ENCODE assay signal across 8 cellular contexts in genomic region chr12:109880049-109880931, GRCh38. TPM values are rescaled to one million over a fixed set of nuclear protein-coding genes. Genes with fewer than 3 reads are reported as not detected.
DNase-seq lines count a peak whose midpoint lies in the region; ATAC-seq, FAIRE-seq and TF ChIP-seq lines count a peak whose summit lies in the region.

Gene GLTP, minus strand, starts transcription at chr12:109880541. Its CDS starts 167 bp downstream, at chr12:109880374.

- intact Hi-C loops in activated B cell treated with CpG ODN at 0.5 μM for 24 hours (cut with micrococcal nuclease), result loop anchor here (1.0 to 5.0 kb wide), 11 partner anchors 20 to 1717 kb away; partner anchors contain the start of genes ANKRD13A, ATXN2, FAM222A and GIT2

- POLR2A ChIA-PET in A549 (lab: Yijun Ruan, JAX), result no interaction called here
- POLR2A ChIA-PET in activated B cell treated with CpG ODN at 0.5 μM for 24 hours (lab: Charles Lee), result interaction anchor here (1.5 kb wide), 1 partner anchor 20 kb away, joined by 3 read pairs; no protein-coding TSS in a partner anchor

- H3K4me3 Mint-ChIP-seq in activated B cell treated with CpG ODN at 0.5 μM for 24 hours, result peak within 1 kb of the TSS; percentile 90

- peaks cover 4% of the 10 kb centered on the region for H3K36me3 Mint-ChIP-seq in activated B cell treated with CpG ODN at 0.5 μM for 24 hours (ENCODE audit: low read depth)

- peak; percentile 30; the same call in 1 of the 2 replicates for TF ChIP-seq POLR2A in A549 (IDR thresholded peaks at IDR 0.05; ENCODE audit: low read length)

- H3K4me1 Mint-ChIP-seq in activated B cell treated with CpG ODN at 0.5 μM for 24 hours, result peaks cover 54% of the 10 kb centered on the region

- ATAC-seq in A549 (peak; percentile 94), GM18520 (IDR thresholded peaks at IDR 0.05; ENCODE audit: unreplicated experiment) (peak; percentile 97), HG03066 (IDR thresholded peaks at IDR 0.05; ENCODE audit: low read depth, unreplicated experiment) (peak; percentile 88), activated B cell treated with CpG ODN at 0.5 μM for 24 hours (ENCODE audit: low read depth) (peak; percentile 98)

- H3K27ac Mint-ChIP-seq in activated B cell treated with CpG ODN at 0.5 μM for 24 hours, result peak within 1 kb of the TSS; percentile 83

- peak within 1 kb of the TSS; percentile 99 for H3K4me2 ChIP-seq in A549

- TF ChIP-seq CTCF in A549 (IDR thresholded peaks at IDR 0.05), result peak; percentile 89
- TF ChIP-seq CTCF in activated B cell treated with CpG ODN at 0.5 μM for 24 hours (IDR thresholded peaks at IDR 0.05), result no peak

- H3K9me3 ChIP-seq in A549, result no peaks in the 10 kb centered on the region

- peak; percentile 78 to 88 for DNase-seq in A549 (ENCODE audit: low read depth in 1 of 2, low spot score in 1 of 2)
- DNase-seq in NCI-H2171 treated with DMSO at 0.1 percent for 48 hours (lab: John Stamatoyannopoulos, UW), result peak; percentile 82
- peak; percentile 94 for DNase-seq in activated B cell treated with CpG ODN at 0.5 μM for 24 hours
- DNase-seq in caudate nucleus (lab: John Stamatoyannopoulos, UW), result peak in 57 of 61 donors; percentile 29 to 90 (median 74)
- DNase-seq in iris pigment epithelial cell (ENCODE audit: low read depth), result peak; percentile 69
- peak; percentile 88 for DNase-seq in stimulated activated CD4-positive, alpha-beta T cell treated with anti-CD3 and anti-CD28 coated beads, Interleukin-12 subunit alpha, Interleukin-12 subunit beta, amount 100 ng/mL, for 4 hours

- under 1% methylated on average over 68 of the region's 92 CpGs for WGBS in A549 (ENCODE audit: missing lambda C conversion rate)

- H3K9me3 Mint-ChIP-seq in activated B cell treated with CpG ODN at 0.5 μM for 24 hours, result no peaks in the 10 kb centered on the region

- H3K4me1 ChIP-seq in A549, result peaks cover 43% of the 10 kb centered on the region

- peak within 1 kb of the TSS; percentile 81 for H3K4me3 ChIP-seq in A549

- no peak for TF ChIP-seq EP300 in A549 (IDR thresholded peaks at IDR 0.05)

- peak; percentile 53 to 91; a peak in 4 of 5 replicates for TF ChIP-seq RAD21 in A549 (conservative IDR thresholded peaks at IDR 0.05 in 1 of 2, IDR thresholded peaks at IDR 0.05 in 1 of 2)

- CTCF ChIA-PET in A549 (lab: Yijun Ruan, JAX) (interaction anchor here (1.0 to 6.9 kb wide), 5 partner anchors 13 to 35 kb away, joined by 3 to 52 read pairs (median 7); no protein-coding TSS in a partner anchor), activated B cell treated with CpG ODN at 0.5 μM for 24 hours (lab: Charles Lee) (no interaction called here)

- H3K27me3 Mint-ChIP-seq in activated B cell treated with CpG ODN at 0.5 μM for 24 hours, result no peaks in the 10 kb centered on the region

- H3K27ac ChIP-seq in A549 (peak within 1 kb of the TSS; percentile 82 to 90), caudate nucleus (ENCODE audit: low read depth, low read length) (peak within 1 kb of the TSS; percentile 94)

- no peak for FAIRE-seq in A549 (lab: Jason Lieb, UNC)

TF ChIP-seq in A549, 52 proteins besides CTCF, POLR2A, EP300 and RAD21 (continues in another document):
- peak; percentile 15; the same call in 1 of the 2 replicates for TF ChIP-seq MAX (IDR thresholded peaks at IDR 0.05)
- TF ChIP-seq EHMT2 (IDR thresholded peaks at IDR 0.05; ENCODE audit: low read depth), result no peak
- TF ChIP-seq SREBF2 (IDR thresholded peaks at IDR 0.05), result no peak
- TF ChIP-seq HES2 (IDR thresholded peaks at IDR 0.05), result no peak
- no peak for TF ChIP-seq CBX8 (IDR thresholded peaks at IDR 0.05)
- TF ChIP-seq TP53 (CRISPR knock-in tag; IDR thresholded peaks at IDR 0.05), result no peak
- no peak for TF ChIP-seq KDM1A (IDR thresholded peaks at IDR 0.05; ENCODE audit: low read depth)
- TF ChIP-seq JUN (IDR thresholded peaks at IDR 0.05), result peak; percentile 31 to 63; a peak in 3 of 5 replicates
- no peak for TF ChIP-seq E2F6 (IDR thresholded peaks at IDR 0.05; ENCODE audit: borderline replicate concordance, low read depth)
- no peak for TF ChIP-seq GATA3 (IDR thresholded peaks at IDR 0.05; ENCODE audit: borderline replicate concordance)
- no peak for TF ChIP-seq NPAS2 (CRISPR knock-in tag; IDR thresholded peaks at IDR 0.05; ENCODE audit: borderline replicate concordance)
- TF ChIP-seq RNF2 (IDR thresholded peaks at IDR 0.05; ENCODE audit: borderline replicate concordance, low read depth), result no peak
- no peak for TF ChIP-seq ESRRA (IDR thresholded peaks at IDR 0.05; ENCODE audit: borderline replicate concordance, low read length)
- 0 out of 3 replicates have a peak, but pooled peaks have one; percentile 34 for TF ChIP-seq BCL3 (IDR thresholded peaks at IDR 0.05)
- no peak for TF ChIP-seq KDM5A (IDR thresholded peaks at IDR 0.05)
- TF ChIP-seq HOXB13 (CRISPR knock-in tag; IDR thresholded peaks at IDR 0.05; ENCODE audit: low read depth), result no peak
- no peak for TF ChIP-seq NR3C1 (IDR thresholded peaks at IDR 0.05)
- no peak for TF ChIP-seq BHLHE40 (IDR thresholded peaks at IDR 0.05; ENCODE audit: low read depth, low read length)
- peak; percentile 87 for TF ChIP-seq SMC3 (IDR thresholded peaks at IDR 0.05)
- no peak for TF ChIP-seq TFCP2L1 (CRISPR knock-in tag; IDR thresholded peaks at IDR 0.05)
- TF ChIP-seq REST (IDR thresholded peaks at IDR 0.05), result no peak
- peak; percentile 48; the same call in 1 of the 2 replicates for TF ChIP-seq PHF8 (IDR thresholded peaks at IDR 0.05; ENCODE audit: borderline replicate concordance, low read depth)

RNA-seq across cellular contexts. Expression of gene GLTP, which starts in this region (rescaled TPM):
- polyA plus RNA-seq in A549 (2011; rRNA removed) (18.8 and 19.2 TPM in 2 replicates), A549 (2017; fragmentation: RNase III; extraction: RNeasy Plus Mini Kit Qiagen cat#74134 plus additional on column Dnase treatment) (16.7 to 16.9 TPM (median 16.9 TPM) in 3 replicates)
- polyA plus RNA-seq in A549 (2012; cell fraction: cytosol; rRNA removed), result 14.9 and 19.2 TPM in 2 replicates
- polyA plus RNA-seq in A549 (2012; cell fraction: nucleus; rRNA removed), result 3.7 and 4.5 TPM in 2 replicates
- 49.3 and 53.3 TPM in 2 replicates for polyA minus RNA-seq in A549 (2011; rRNA and poly(A)+ RNA removed)
- total RNA-seq in activated B cell treated with CpG ODN at 0.5 μM for 24 hours, result 26.5 and 30.0 TPM in 2 replicates

Comparison
In these comparisons a context has a peak if more than half of its experiments do, and no peak if none do; other contexts are left out.
1. Peak in every context shown above with its lines: DNase-seq, ATAC-seq, H3K4me3 ChIP-seq and H3K27ac ChIP-seq.